In the genomic region with DNA sequence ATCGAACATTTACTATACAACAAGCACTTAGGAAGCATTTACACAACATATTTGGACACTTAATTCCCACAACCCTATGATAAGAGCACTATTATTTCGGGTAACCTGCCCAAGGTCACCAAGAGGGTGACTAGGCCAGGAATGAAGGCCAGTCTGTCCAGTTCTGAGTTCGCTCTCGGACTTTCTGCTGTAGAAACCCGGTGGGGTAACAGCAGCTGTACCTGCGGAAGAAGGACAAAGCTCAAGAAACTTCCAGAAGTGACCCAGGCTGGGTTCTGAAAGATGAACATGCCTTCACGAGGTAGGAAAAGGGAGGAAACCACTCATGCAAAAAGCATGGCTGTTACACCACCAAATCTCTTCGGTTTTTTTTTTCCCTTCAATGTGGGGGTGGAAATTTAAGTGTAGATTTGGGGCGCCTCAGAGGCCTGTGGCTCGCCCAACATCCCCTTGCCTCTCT, we compare ENCODE assay signal across 9 cellular contexts. TPM values are rescaled to one million over a fixed set of nuclear protein-coding genes. Genes with fewer than 3 reads are reported as not detected.
DNase-seq lines count a peak whose midpoint lies in the region; TF ChIP-seq lines count a peak whose summit lies in the region.
"Had no signal": no experiment of that assay in that cellular context is flagged by ENCODE, and none has a peak within 500 bp of the region (broad histone marks: within the 10 kb centered on the region; RNA-seq: fewer than 3 reads in every experiment).

No MANE protein-coding gene starts in this region.

- H3K9me3 ChIP-seq in OCI-LY7 (ENCODE audit: low read length) (no peaks in the 10 kb centered on the region), neutrophil (no peaks in the 10 kb centered on the region)

- TF ChIP-seq CTCF in OCI-LY7 (conservative IDR thresholded peaks at IDR 0.05; ENCODE audit: low read length) (no peak), epithelial cell of esophagus (IDR thresholded peaks at IDR 0.05; ENCODE audit: insufficient read depth, low read depth, low read length, missing control alignments) (no peak), neutrophil (IDR thresholded peaks at IDR 0.05) (no peak), GM10248 (IDR thresholded peaks at IDR 0.05; ENCODE audit: control extremely low read depth, extremely low read depth, low read depth, missing control alignments) (no peak)

- H3K4me3 ChIP-seq in OCI-LY7 (ENCODE audit: low read depth, low read length, poor library complexity, severe bottlenecking) (peak overlapping the region; percentile 69), epithelial cell of esophagus (ENCODE audit: low read length) (peak overlapping the region; percentile 62), neutrophil (ENCODE audit: low read depth in 1 of 2, low read length in 1 of 2) (peak overlapping the region; percentile 62 to 68)

- H3K27ac ChIP-seq in OCI-LY7 (ENCODE audit: low read depth, low read length, poor library complexity, severe bottlenecking) (no peak overlapping the region), neutrophil (peak overlapping the region; percentile 79)

- H3K36me3 ChIP-seq in OCI-LY7 (ENCODE audit: insufficient read depth, low read length) (no peaks in the 10 kb centered on the region), neutrophil (no peaks in the 10 kb centered on the region)

- intact Hi-C loops in OCI-LY7 (cut with micrococcal nuclease; ENCODE audit: unreplicated experiment): loop anchor here (5.0 kb wide), 1 partner anchor 120 kb away; a partner anchor contains a TSS

- POLR2A ChIA-PET in OCI-LY7 (lab: Charles Lee) (interaction anchor here (0.5 to 2.2 kb wide), 10 partner anchors 10 to 150 kb away, joined by 3 to 10 read pairs (median 4); a partner anchor contains a TSS), GM10248 (lab: Yijun Ruan, JAX) (interaction anchor here (0.7 to 1.5 kb wide), 3 partner anchors 25 to 1133 kb away, joined by 3 to 12 read pairs (median 6); a partner anchor contains a TSS)

- no peaks in the 10 kb centered on the region for H4K20me1 ChIP-seq in OCI-LY7 (ENCODE audit: insufficient read depth, low read length)

- CTCF ChIA-PET in OCI-LY7 (lab: Charles Lee; ENCODE audit: unreplicated experiment) (interaction anchor here (1.2 kb wide), 1 partner anchor 11 kb away, joined by 3 read pairs; no protein-coding TSS in a partner anchor), GM10248 (lab: Yijun Ruan, JAX) (interaction anchor here (0.8 to 6.0 kb wide), 7 partner anchors 11 to 267 kb away, joined by 3 to 69 read pairs (median 3); a partner anchor contains a TSS)

- H3K4me1 ChIP-seq in OCI-LY7 (ENCODE audit: insufficient read depth, low read length, poor library complexity, severe bottlenecking): peaks cover 10% of the 10 kb centered on the region
- peaks cover 16 to 17% of the 10 kb centered on the region in 2 experiments for H3K4me1 ChIP-seq in neutrophil (ENCODE audit: control insufficient read depth in 1 of 2, insufficient read depth in 1 of 2, low read depth in 1 of 2, low read length in 1 of 2)

- no peaks in the 10 kb centered on the region for H3K27me3 ChIP-seq in neutrophil

- peak overlapping the region; percentile 74 for H2AFZ ChIP-seq in OCI-LY7 (ENCODE audit: low read length)

- no peaks in the 10 kb centered on the region for H3K79me2 ChIP-seq in OCI-LY7 (ENCODE audit: insufficient read depth, low read depth, low read length)

- TSS peak; percentile 94 for BruUV-seq in OCI-LY7 (replicated peaks; lab: Mats Ljungman, UMichigan)

- H3K9me2 ChIP-seq in OCI-LY7 (ENCODE audit: insufficient read depth, low read length): no peaks in the 10 kb centered on the region

- DNase-seq in DMS53 (lab: John Stamatoyannopoulos, UW) (peak; percentile 70), OCI-LY7 (ENCODE audit: low spot score) (no peak), epithelial cell of esophagus (ENCODE audit: low read depth) (peak; percentile 34), SIG-M5 (lab: John Stamatoyannopoulos, UW) (no peak), GM10248 (ENCODE audit: extremely low spot score) (no peak), COLO829 (ENCODE audit: low spot score) (no peak), NCI-H2196 treated with DMSO at 0.1 percent for 48 hours (lab: John Stamatoyannopoulos, UW; ENCODE audit: unreplicated experiment) (no peak)

- H3K4me2 ChIP-seq in OCI-LY7 (ENCODE audit: low read length): peak overlapping the region; percentile 82

RNA-seq across cellular contexts. Expression of a gene that starts 10.8 kb away (rescaled TPM):
- total RNA-seq in OCI-LY7 (2014; rRNA removed; shearing (Covaris generic)): not detected in 2 replicates
- not detected in 2 replicates for total RNA-seq in OCI-LY7 (2022)
- total RNA-seq: LHCN-M2 had no signal

RNA-seq across cellular contexts. Expression of a gene that starts 14.7 kb away (rescaled TPM):
- total RNA-seq in OCI-LY7 (2014; rRNA removed; shearing (Covaris generic)): 0.54 and 2.1 TPM in 2 replicates
- 1.4 and 2.2 TPM in 2 replicates for total RNA-seq in OCI-LY7 (2022)

RNA-seq across cellular contexts. Expression of a gene that starts 23.8 kb away (rescaled TPM):
- under 0.01 TPM in 1 of 2 replicates, not detected in the other for total RNA-seq in OCI-LY7 (2014; rRNA removed; shearing (Covaris generic))
- 1,670 and 3,289 TPM in 2 replicates for total RNA-seq in OCI-LY7 (2022)
- total RNA-seq: LHCN-M2 had no signal

RNA-seq across cellular contexts. Expression of a gene that starts 25.1 kb away (rescaled TPM):
- total RNA-seq in OCI-LY7 (2014; rRNA removed; shearing (Covaris generic)): under 0.01 TPM in 1 of 2 replicates, not detected in the other
- total RNA-seq in OCI-LY7 (2022): 1,646 and 3,315 TPM in 2 replicates
- total RNA-seq: LHCN-M2 had no signal

RNA-seq across cellular contexts. Expression of a gene that starts 51.3 kb away (rescaled TPM):
- total RNA-seq in OCI-LY7 (2014; rRNA removed; shearing (Covaris generic)): 5.5 and 8.6 TPM in 2 replicates
- total RNA-seq in OCI-LY7 (2022): 22.9 and 25.9 TPM in 2 replicates

Comparison
In these comparisons a context has a peak if more than half of its experiments do, and no peak if none do; other contexts are left out.
1. DNase-seq: peak in DMS53 (single experiment) and epithelial cell of esophagus (single experiment); none in OCI-LY7 (single experiment), SIG-M5 (single experiment), GM10248 (single experiment), COLO829 (single experiment) and NCI-H2196 treated with DMSO at 0.1 percent for 48 hours (single experiment).
2. Peak in every context shown above with its lines, with median percentiles within 50 percentile points of each other: H3K4me3 ChIP-seq.